16 cellular contexts compared by ENCODE assay signal in genomic region chr14:100536721-100537700, GRCh38. TPM values are rescaled to one million over a fixed set of nuclear protein-coding genes. Genes with fewer than 3 reads are reported as not detected.
DNase-seq lines count a peak whose midpoint lies in the region; ATAC-seq and TF ChIP-seq lines count a peak whose summit lies in the region.
"Had no signal": no experiment of that assay in that cellular context is flagged by ENCODE, and none has a peak within 500 bp of the region (broad histone marks: within the 10 kb centered on the region; RNA-seq: fewer than 3 reads in every experiment).

No MANE protein-coding gene starts in this region.

- TF ChIP-seq EP300 in tibial nerve (IDR thresholded peaks at IDR 0.05) = no peak

- H3K4me3 ChIP-seq in tibial nerve = peak overlapping the region; percentile 21 to 55 (median 32)
- H3K4me3 ChIP-seq: lung had no signal

- no peaks in the 10 kb centered on the region for H3K9me3 ChIP-seq in tibial nerve

- peak overlapping the region; percentile 68 to 93 (median 84) for H3K27ac ChIP-seq in tibial nerve
- H3K27ac ChIP-seq: foreskin keratinocyte, parathyroid adenoma had no signal

- peaks cover 0 to 86% (median 24%) of the 10 kb centered on the region in 4 donors for H3K4me1 ChIP-seq in tibial nerve
- H3K4me1 ChIP-seq: foreskin keratinocyte, parathyroid adenoma had no signal

- CTCF ChIA-PET in activated CD8-positive, alpha-beta memory T cell treated with anti-CD3 and anti-CD28 coated beads, Interleukin-2, amount 10 ng/mL, durations not matched to agents 7 days and 5 days (lab: Charles Lee) = no interaction called here

- H3K36me3 ChIP-seq in tibial nerve = peaks cover 0 to 17% (median 0%) of the 10 kb centered on the region in 3 donors

- H3K27ac Mint-ChIP-seq in activated CD8-positive, alpha-beta memory T cell treated with anti-CD3 and anti-CD28 coated beads, Interleukin-2, amount 10 ng/mL, durations not matched to agents 7 days and 5 days = no peak overlapping the region
- H3K27ac Mint-ChIP-seq: activated naive CD4-positive, alpha-beta T cell treated with anti-CD3 and anti-CD28 coated beads for 36 hours had no signal

- H3K9me3 Mint-ChIP-seq in activated CD8-positive, alpha-beta memory T cell treated with anti-CD3 and anti-CD28 coated beads, Interleukin-2, amount 10 ng/mL, durations not matched to agents 7 days and 5 days (ENCODE audit: low read depth) = no peaks in the 10 kb centered on the region
- H3K9me3 Mint-ChIP-seq: activated naive CD4-positive, alpha-beta T cell treated with anti-CD3 and anti-CD28 coated beads for 36 hours had no signal

- no peaks in the 10 kb centered on the region for H3K36me3 Mint-ChIP-seq in activated CD8-positive, alpha-beta memory T cell treated with anti-CD3 and anti-CD28 coated beads, Interleukin-2, amount 10 ng/mL, durations not matched to agents 7 days and 5 days

- 39 to 53% methylated on average over 38 of the region's 38 CpGs for WGBS in tibial nerve, 2 donors

- no peak for TF ChIP-seq POLR2A in tibial nerve (IDR thresholded peaks at IDR 0.05)

- no peak for TF ChIP-seq CTCF in tibial nerve (IDR thresholded peaks at IDR 0.05)

- peaks cover 15% of the 10 kb centered on the region for H3K4me1 Mint-ChIP-seq in activated CD8-positive, alpha-beta memory T cell treated with anti-CD3 and anti-CD28 coated beads, Interleukin-2, amount 10 ng/mL, durations not matched to agents 7 days and 5 days

- H3K27me3 ChIP-seq in tibial nerve = no peaks in the 10 kb centered on the region
- H3K27me3 ChIP-seq: foreskin keratinocyte had no signal

- ATAC-seq in activated CD8-positive, alpha-beta memory T cell treated with anti-CD3 and anti-CD28 coated beads, Interleukin-2, amount 10 ng/mL, durations not matched to agents 7 days and 5 days = no peak
- no peak for ATAC-seq in left lobe of liver
- ATAC-seq: foreskin keratinocyte had no signal

- H3K27me3 Mint-ChIP-seq in activated CD8-positive, alpha-beta memory T cell treated with anti-CD3 and anti-CD28 coated beads, Interleukin-2, amount 10 ng/mL, durations not matched to agents 7 days and 5 days = no peaks in the 10 kb centered on the region

- DNase-seq in activated CD8-positive, alpha-beta memory T cell treated with anti-CD3 and anti-CD28 coated beads, Interleukin-2, amount 10 ng/mL, durations not matched to agents 7 days and 5 days = peak; percentile 38
- DNase-seq in activated CD8-positive, alpha-beta memory T cell treated with anti-CD3 and anti-CD28 coated beads for 24 hours = no peak
- DNase-seq in cerebellum (ENCODE audit: low spot score) (peak; percentile 74), left lobe of liver (ENCODE audit: low spot score) (peak; percentile 40), tibial nerve (ENCODE audit: low spot score in 2 of 2) (peak in 1 of 2 donors; percentile 13), SW480 (ENCODE audit: low spot score) (no peak), NCI-H2227 (lab: John Stamatoyannopoulos, UW; ENCODE audit: unreplicated experiment) (no peak)
- DNase-seq in NK-92 treated with Interleukin-12 subunit alpha and Interleukin-12 subunit beta, amount 100 ng/mL, for 24 hours (lab: John Stamatoyannopoulos, UW) = no peak
- DNase-seq: ACHN; activated naive CD4-positive, alpha-beta T cell treated with anti-CD3 and anti-CD28 coated beads for 36 hours; DMS79 treated with DMSO at 0.1 percent for 48 hours; foreskin keratinocyte; NCI-H226; RPMI8226 had no signal

- no peak overlapping the region for H3K4me3 Mint-ChIP-seq in activated CD8-positive, alpha-beta memory T cell treated with anti-CD3 and anti-CD28 coated beads, Interleukin-2, amount 10 ng/mL, durations not matched to agents 7 days and 5 days
- H3K4me3 Mint-ChIP-seq: activated naive CD4-positive, alpha-beta T cell treated with anti-CD3 and anti-CD28 coated beads for 36 hours had no signal

RNA-seq across cellular contexts. Expression of gene BEGAIN, which starts 50.2 kb away (rescaled TPM):
- 1 to 10 TPM; 1.4 to 1.8 TPM for total RNA-seq in activated CD8-positive, alpha-beta memory T cell treated with anti-CD3 and anti-CD28 coated beads, Interleukin-2, amount 10 ng/mL, durations not matched to agents 7 days and 5 days
- total RNA-seq in cerebellum (6.0 TPM), left lobe of liver (0.70 TPM), tibial nerve (10 to 100 TPM in 2 of 4 donors, 1 to 10 TPM in 2; 9.6 to 17.0 (median 11.6) TPM)

Comparison
In these comparisons a context has a peak if more than half of its experiments do, and no peak if none do; other contexts are left out.
1. DNase-seq: peak in activated CD8-positive, alpha-beta memory T cell treated with anti-CD3 and anti-CD28 coated beads, Interleukin-2, amount 10 ng/mL, durations not matched to agents 7 days and 5 days (single experiment), cerebellum (single experiment) and left lobe of liver (single experiment); none in activated CD8-positive, alpha-beta memory T cell treated with anti-CD3 and anti-CD28 coated beads for 24 hours (single experiment), NK-92 treated with Interleukin-12 subunit alpha and Interleukin-12 subunit beta, amount 100 ng/mL, for 24 hours (single experiment), SW480 (single experiment) and NCI-H2227 (single experiment).